Comparison of ENCODE assay signal across 2 cellular contexts in genomic region chr7:122350701-122351100, GRCh38.
TF ChIP-seq lines count a peak whose summit lies in the region.

No MANE protein-coding gene starts in this region.

TF ChIP-seq in SK-N-SH treated with all-trans-retinoic acid at 6 μM for 48 hours, 23 proteins besides CTCF, POLR2A, EP300 and RAD21 (continued from another document):
- TF ChIP-seq ZFP30 (CRISPR knock-in tag; IDR thresholded peaks at IDR 0.05) = no peak
- TF ChIP-seq SNAI2 (CRISPR knock-in tag; IDR thresholded peaks at IDR 0.05) = no peak
- no peak for TF ChIP-seq TCF4 (CRISPR knock-in tag; IDR thresholded peaks at IDR 0.05; ENCODE audit: borderline replicate concordance)
- TF ChIP-seq ARNTL (CRISPR knock-in tag; IDR thresholded peaks at IDR 0.05; ENCODE audit: borderline replicate concordance, low read depth) = no peak

TF ChIP-seq in SK-N-SH, 30 proteins besides CTCF, POLR2A, EP300 and RAD21 (continued from another document):
- TF ChIP-seq REST (IDR thresholded peaks at IDR 0.05; ENCODE audit: low read depth, low read length) (no peak), IRF3 (IDR thresholded peaks at IDR 0.05; ENCODE audit: low read depth, low read length) (no peak), EZH2phosphoT487 (IDR thresholded peaks at IDR 0.05; ENCODE audit: borderline replicate concordance, low read depth) (no peak), MAX (IDR thresholded peaks at IDR 0.05; ENCODE audit: low read depth) (no peak)
